ENCODE assay signal across 32 cellular contexts in genomic region chr13:65834897-65835296, GRCh38.
"Had no signal": no experiment of that assay in that cellular context is flagged by ENCODE, and none has a peak within 500 bp of the region (broad histone marks: within the 10 kb centered on the region; RNA-seq: fewer than 3 reads in every experiment).

No MANE protein-coding gene starts in this region.

- H3K27ac ChIP-seq: ascending aorta, cardiac muscle cell, SJSA1, VCaP had no signal

- DNase-seq: activated B cell treated with CpG ODN at 0.5 μM for 24 hours; activated CD4-positive, alpha-beta memory T cell treated with anti-CD3 and anti-CD28 coated beads, Interleukin-2, amount 10 ng/mL, durations not matched to agents 7 days and 5 days; activated CD4-positive, alpha-beta T cell treated with anti-CD3 and anti-CD28 coated beads for 4 hours; activated CD4-positive, CD25-positive, alpha-beta regulatory T cell treated with anti-CD3 and anti-CD28 coated beads, Interleukin-2, amount 50 U/mL, for 72 hours; activated CD8-positive, alpha-beta memory T cell treated with anti-CD3 and anti-CD28 coated beads for 24 hours; activated CD8-positive, alpha-beta memory T cell treated with anti-CD3 and anti-CD28 coated beads, Interleukin-2, amount 10 ng/mL, durations not matched to agents 7 days and 5 days; activated CD8-positive, alpha-beta memory T cell treated with anti-CD3 and anti-CD28 coated beads, Interleukin-2, amount 50 U/mL, for 48 hours; activated effector memory CD4-positive, alpha-beta T cell treated with Interleukin-2 at 50 U/mL for 16 hours; activated naive CD4-positive, alpha-beta T cell treated with anti-CD3 and anti-CD28 coated beads, Interleukin-2, amount 10 ng/mL, durations not matched to agents 7 days and 5 days; activated naive CD8-positive, alpha-beta T cell treated with anti-CD3 and anti-CD28 coated beads, Interleukin-2, amount 50 U/mL, for 24 hours; activated T-cell treated with anti-CD3 and anti-CD28 coated beads, Interleukin-2, amount 50 U/mL, for 48 hours; amygdala; Karpas-422; NCI-H1105; NCI-H1417 treated with DMSO at 0.1 percent for 48 hours; NCI-H1694; NCI-H1930; NCI-H2081 treated with DMSO at 0.1 percent for 48 hours; NCI-H226; NCI-H446 treated with DMSO at 0.1 percent for 48 hours; NCI-H524; RPMI8226; SHP77 treated with DMSO at 0.1 percent for 48 hours; SW 1271; T-helper 1 cell; T-helper 2 cell; T-helper 9 cell had no signal

- H3K36me3 ChIP-seq: ascending aorta, cardiac muscle cell, SJSA1 had no signal

- H3K27me3 ChIP-seq: ascending aorta, cardiac muscle cell, SJSA1 had no signal

- ATAC-seq: activated CD8-positive, alpha-beta memory T cell treated with anti-CD3 and anti-CD28 coated beads, Interleukin-2, amount 10 ng/mL, durations not matched to agents 7 days and 5 days; activated naive CD8-positive, alpha-beta T cell treated with anti-CD3 and anti-CD28 coated beads, Interleukin-2, amount 50 U/mL, for 24 hours; Panc1 had no signal

- H3K4me1 ChIP-seq: ascending aorta, SJSA1 had no signal

- H3K4me3 ChIP-seq: ascending aorta, cardiac muscle cell, SJSA1 had no signal

- H3K9me3 ChIP-seq: ascending aorta, SJSA1 had no signal
